ENCODE assay signal across 8 cellular contexts in genomic region chr17:32349854-32350661, GRCh38. TPM values are rescaled to one million over a fixed set of nuclear protein-coding genes. Genes with fewer than 3 reads are reported as not detected.
DNase-seq lines count a peak whose midpoint lies in the region; ATAC-seq, FAIRE-seq and TF ChIP-seq lines count a peak whose summit lies in the region.

Gene ZNF207 (plus strand): TSS chr17:32350157. CDS start chr17:32350286, 129 bp downstream.

- peak within 1 kb of the TSS; percentile 100 for H3K9ac ChIP-seq in HepG2 (ENCODE audit: insufficient read depth, low read depth, low read length)

- peaks cover 40% of the 10 kb centered on the region for H3K4me1 ChIP-seq in HepG2 (ENCODE audit: insufficient read depth, low read length)

- peak; percentile 94 to 96 for TF ChIP-seq POLR2A in HepG2 (IDR thresholded peaks at IDR 0.05; ENCODE audit: insufficient read depth in 1 of 2, low read depth in 2 of 2, low read length in 2 of 2)

- peaks cover 0 to 4% of the 10 kb centered on the region in 2 experiments; a peak in 1 of 5 replicates for H3K27me3 ChIP-seq in HepG2 (ENCODE audit: control insufficient read depth in 1 of 2, insufficient read depth in 2 of 2, low read length in 2 of 2)

- FAIRE-seq in HepG2 (lab: Jason Lieb, UNC) = peak; percentile 82

- H2AFZ ChIP-seq in HepG2 (ENCODE audit: low read length) = peak within 1 kb of the TSS; percentile 5

- 0 out of 2 replicates have a peak, but pooled peaks have one; percentile 7 for TF ChIP-seq RAD21 in HepG2 (CRISPR knock-in tag; IDR thresholded peaks at IDR 0.05)

- POLR2A ChIA-PET in HepG2 (lab: Yijun Ruan, JAX) = interaction anchor here (0.6 to 1.6 kb wide), 4 partner anchors 8 to 182 kb away, joined by 4 to 6 read pairs (median 5); partner anchors contain the start of genes C17orf75 and PSMD11

- CTCF ChIA-PET in HepG2 (lab: Yijun Ruan, JAX; ENCODE audit: low intra/inter-chr PET ratio, low total read pairs) = no interaction called here

- H4K20me1 ChIP-seq in HepG2 (ENCODE audit: insufficient read depth, low read length) = peaks cover 41% of the 10 kb centered on the region

- peaks cover under 1 to 16% of the 10 kb centered on the region in 2 experiments; a peak in 2 of 5 replicates for H3K36me3 ChIP-seq in HepG2 (replicated peaks in 1 of 2; ENCODE audit: control insufficient read depth in 1 of 2, insufficient read depth in 2 of 2, low read length in 2 of 2)

- BruUV-seq in HepG2 (replicated peaks; lab: Mats Ljungman, UMichigan) = TSS peak; percentile 88

- H3K9me3 ChIP-seq in HepG2 (ENCODE audit: low read length) = no peaks in the 10 kb centered on the region

- DNase-seq in C1 segment of cervical spinal cord (lab: John Stamatoyannopoulos, UW) = peak; percentile 39 to 93 (median 90)
- peak; percentile 99 for DNase-seq in NCI-H82 (lab: John Stamatoyannopoulos, UW)
- peak; percentile 95 to 97 for DNase-seq in activated CD4-positive, alpha-beta T cell treated with anti-CD3 and anti-CD28 coated beads, Interleukin-2, amount 50 U/mL, for 48 hours
- DNase-seq in dermis microvascular lymphatic vessel endothelial cell (ENCODE audit: low read depth in 2 of 2) = peak; percentile 96 to 98
- peak; percentile 90 for DNase-seq in HepG2 (ENCODE audit: low spot score)
- peak; percentile 92 for DNase-seq in stimulated activated CD4-positive, alpha-beta T cell treated with anti-CD3 and anti-CD28 coated beads, Interleukin-4, amount 100 ng/mL, for 1 hour

- under 1% methylated on average over 39 of the region's 47 CpGs for WGBS in HepG2 (ENCODE audit: low lambda C conversion rate)

- H3K27ac ChIP-seq in HepG2 (ENCODE audit: extremely low read length, insufficient read depth, low read length) = peak within 1 kb of the TSS; percentile 99

- peak within 1 kb of the TSS; percentile 64 to 98 (median 97) for H3K4me3 ChIP-seq in HepG2 (replicated peaks in 1 of 3; ENCODE audit: insufficient read depth in 1 of 3, low read depth in 2 of 3, low read length in 3 of 3)

- TF ChIP-seq CTCF in HepG2 (CRISPR knock-in tag; IDR thresholded peaks at IDR 0.05) = no peak

- ATAC-seq in GM19372 (IDR thresholded peaks at IDR 0.05; ENCODE audit: low read depth, unreplicated experiment) (peak; percentile 90), HG03571 (IDR thresholded peaks at IDR 0.05; ENCODE audit: unreplicated experiment) (peak; percentile 78), HepG2 (peak; percentile 93)

- intact Hi-C loops in HepG2 (cut with micrococcal nuclease; ENCODE audit: unreplicated experiment) = no loop called here

- H3K79me2 ChIP-seq in HepG2 (ENCODE audit: insufficient read depth, low read length) = peaks cover 62% of the 10 kb centered on the region

- in situ Hi-C loops in HepG2 (cut with HindIII; ENCODE audit: extremely low pct_ligation_motif_present, low pct_unique_long_range_greater_than_20kb) = no loop called here

- H3K4me2 ChIP-seq in HepG2 (ENCODE audit: low read depth, low read length) = peak within 1 kb of the TSS; percentile 87

- TF ChIP-seq EP300 in HepG2 (IDR thresholded peaks at IDR 0.05; ENCODE audit: low read depth in 2 of 2, low read length in 2 of 2) (no peak), HepG2 (CRISPR knock-in tag; IDR thresholded peaks at IDR 0.05; ENCODE audit: borderline replicate concordance) (no peak)

TF ChIP-seq in HepG2, 621 proteins besides CTCF, POLR2A, EP300 and RAD21 (continues in another document):
- TF ChIP-seq MED8 (CRISPR knock-in tag; IDR thresholded peaks at IDR 0.05; ENCODE audit: insufficient replicate concordance) = peak; percentile 70
- TF ChIP-seq ZNF839 (CRISPR knock-in tag; IDR thresholded peaks at IDR 0.05; ENCODE audit: borderline replicate concordance) = no peak
- no peak for TF ChIP-seq KLF6 (CRISPR knock-in tag; IDR thresholded peaks at IDR 0.05)
- TF ChIP-seq GATAD1 (CRISPR knock-in tag; IDR thresholded peaks at IDR 0.05) = peak; percentile 86
- TF ChIP-seq FOXC1 (CRISPR knock-in tag; IDR thresholded peaks at IDR 0.05; ENCODE audit: borderline replicate concordance) = no peak
- 0 out of 2 replicates have a peak, but pooled peaks have one; percentile 26 for TF ChIP-seq U2AF2 (IDR thresholded peaks at IDR 0.05; ENCODE audit: low read depth, low read length)
- peak; percentile 72 for TF ChIP-seq GABPB1 (CRISPR knock-in tag; IDR thresholded peaks at IDR 0.05)
- no peak for TF ChIP-seq ZNF460 (CRISPR knock-in tag; IDR thresholded peaks at IDR 0.05; ENCODE audit: borderline replicate concordance)
- TF ChIP-seq ZFP91 (CRISPR knock-in tag; IDR thresholded peaks at IDR 0.05; ENCODE audit: borderline replicate concordance) = peak; percentile 69
- peak; percentile 19; the same call in 1 of the 2 replicates for TF ChIP-seq ZBTB7B (CRISPR knock-in tag; IDR thresholded peaks at IDR 0.05)
- TF ChIP-seq PHF8 (CRISPR knock-in tag; IDR thresholded peaks at IDR 0.05) = peak; percentile 95
- no peak for TF ChIP-seq FOXP4 (CRISPR knock-in tag; IDR thresholded peaks at IDR 0.05)
- peak; percentile 35; the same call in 1 of the 2 replicates for TF ChIP-seq TBX3 (IDR thresholded peaks at IDR 0.05; ENCODE audit: borderline replicate concordance)
- peak; percentile 54; the same call in 1 of the 2 replicates for TF ChIP-seq CEBPG (CRISPR knock-in tag; IDR thresholded peaks at IDR 0.05)
- peak; percentile 58; the same call in 1 of the 2 replicates for TF ChIP-seq ATF7-NPFF (CRISPR knock-in tag; IDR thresholded peaks at IDR 0.05; ENCODE audit: low read depth)
- TF ChIP-seq KLF9 (CRISPR knock-in tag; IDR thresholded peaks at IDR 0.05; ENCODE audit: low read depth) = 0 out of 2 replicates have a peak, but pooled peaks have one; percentile 17
- no peak for TF ChIP-seq ZNF589 (CRISPR knock-in tag; conservative IDR thresholded peaks at IDR 0.05)
- peak; percentile 63; the same call in 1 of the 2 replicates for TF ChIP-seq JUN (CRISPR knock-in tag; IDR thresholded peaks at IDR 0.05)

RNA-seq across cellular contexts. Expression of gene ZNF207, which starts in this region (rescaled TPM):
- 67.8 and 80.4 TPM in 2 replicates for total RNA-seq in dermis microvascular lymphatic vessel endothelial cell
- 164 and 194 TPM in 2 replicates for total RNA-seq in HepG2 (2016; rRNA removed; fragmentation: Illumina TruSeq; extraction: Trizol)
- 40.6 and 48.2 TPM in 2 replicates for total RNA-seq in HepG2 (2016; cell fraction: cytosol; rRNA removed; fragmentation: Illumina TruSeq; extraction: Trizol; ENCODE audit: low read depth)
- total RNA-seq in HepG2 (2016; cell fraction: insoluble cytoplasmic fraction; rRNA removed; fragmentation: Illumina TruSeq; extraction: Trizol) = 167 and 194 TPM in 2 replicates
- total RNA-seq in HepG2 (2016; cell fraction: membrane; rRNA removed; fragmentation: Illumina TruSeq; extraction: Trizol) = 70.7 and 78.1 TPM in 2 replicates
- 198 and 199 TPM in 2 replicates for total RNA-seq in HepG2 (2016; cell fraction: nucleus; rRNA removed; fragmentation: Illumina TruSeq; extraction: Trizol)
- 140 and 150 TPM in 2 replicates for polyA plus RNA-seq in HepG2 (2011; rRNA removed)
- polyA plus RNA-seq in HepG2 (2011; cell fraction: cytosol; rRNA removed) = 114 and 115 TPM in 2 replicates
- polyA plus RNA-seq in HepG2 (2011; cell fraction: nucleus; rRNA removed) = 159 and 219 TPM in 2 replicates
- polyA plus RNA-seq in HepG2 (2012) = 92.3 and 112 TPM in 2 replicates
- polyA plus RNA-seq in HepG2 (2016; cell fraction: cytosol; fragmentation: Illumina TruSeq; extraction: Trizol; ENCODE audit: low read depth) = 18.1 and 20.9 TPM in 2 replicates
- 223 and 226 TPM in 2 replicates for polyA plus RNA-seq in HepG2 (2016; cell fraction: insoluble cytoplasmic fraction; fragmentation: Illumina TruSeq; extraction: Trizol; ENCODE audit: low read depth)
- 45.3 and 50.8 TPM in 2 replicates for polyA plus RNA-seq in HepG2 (2016; cell fraction: membrane; fragmentation: Illumina TruSeq; extraction: Trizol; ENCODE audit: low read depth)
- polyA plus RNA-seq in HepG2 (2016; cell fraction: nucleus; fragmentation: Illumina TruSeq; extraction: Trizol; ENCODE audit: insufficient read depth, low read depth) = 168 and 187 TPM in 2 replicates
- polyA minus RNA-seq in HepG2 (2011; rRNA and poly(A)+ RNA removed; ENCODE audit: low replicate concordance) = 218 and 342 TPM in 2 replicates
- 88.9 and 92.0 TPM in 2 replicates for polyA minus RNA-seq in HepG2 (2011; cell fraction: cytosol; rRNA and poly(A)+ RNA removed)
- 313 and 333 TPM in 2 replicates for polyA minus RNA-seq in HepG2 (2011; cell fraction: nucleus; rRNA and poly(A)+ RNA removed)

Comparison
In these comparisons a context has a peak if more than half of its experiments do, and no peak if none do; other contexts are left out.
1. Peak in every context shown above with its lines: DNase-seq, ATAC-seq, H3K4me3 ChIP-seq and H3K27ac ChIP-seq.